In the genomic region with DNA sequence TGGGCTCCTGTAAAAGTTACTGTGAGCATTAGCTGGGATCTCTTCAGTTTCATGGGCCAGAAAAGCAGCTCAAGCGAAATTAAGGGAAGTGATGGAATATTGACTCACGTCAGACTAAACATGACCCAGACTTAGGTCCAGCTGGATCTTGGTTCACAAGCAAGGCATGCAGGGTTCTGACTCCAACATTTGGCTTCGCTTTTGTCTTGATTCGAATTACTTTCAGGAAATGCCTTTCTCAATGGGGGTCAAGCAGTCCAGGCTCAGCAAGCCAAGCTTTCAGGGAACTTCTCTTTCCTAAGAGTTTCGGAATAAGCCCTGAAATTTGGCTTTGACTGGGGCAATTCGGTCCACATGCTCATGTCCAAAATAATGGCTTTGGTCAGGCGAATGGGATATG, we compare ENCODE assay signal across 15 cellular contexts.
A peak's percentile ranks its signal among the peaks of the same experiment; 100 is the strongest.
DNase-seq lines count a peak whose midpoint lies in the region; ATAC-seq and TF ChIP-seq lines count a peak whose summit lies in the region.
"Had no signal": no experiment of that assay in that cellular context is flagged by ENCODE, and none has a peak within 500 bp of the region (broad histone marks: within the 10 kb centered on the region; RNA-seq: fewer than 3 reads in every experiment).

No MANE protein-coding gene starts in this region.

- DNase-seq in AG08396 (ENCODE audit: low spot score), result peak; percentile 72
- peak; percentile 62 for DNase-seq in HFFc6
- DNase-seq in mammary epithelial cell, result peak; percentile 1
- peak; percentile 3 for DNase-seq in medulla oblongata (ENCODE audit: extremely low spot score)
- DNase-seq in HAP-1 (ENCODE audit: low spot score in 2 of 2), result no peak
- no peak for DNase-seq in activated CD8-positive, alpha-beta memory T cell treated with anti-CD3 and anti-CD28 coated beads, Interleukin-2, amount 50 U/mL, for 48 hours
- DNase-seq: activated naive CD8-positive, alpha-beta T cell treated with anti-CD3 and anti-CD28 coated beads for 36 hours; DND-41; foreskin melanocyte; stimulated activated CD4-positive, alpha-beta T cell treated with anti-CD3 and anti-CD28 coated beads, Interleukin-2, amount 100 ng/mL, for 24 hours had no signal

- no peaks in the 10 kb centered on the region for H3K79me2 ChIP-seq in mammary epithelial cell (ENCODE audit: insufficient read depth, low read length)

- H3K4me1 ChIP-seq in mammary epithelial cell (ENCODE audit: insufficient read depth, low read length) (no peaks in the 10 kb centered on the region), HAP-1 (no peaks in the 10 kb centered on the region)

- H3K9ac ChIP-seq in mammary epithelial cell (ENCODE audit: insufficient read depth, low read length), result no peak overlapping the region

- BruUV-seq in mammary epithelial cell (replicated peaks; lab: Mats Ljungman, UMichigan), result no TSS peak

- intact Hi-C loops in mammary epithelial cell (cut with micrococcal nuclease), result no loop called here

- H3K27me3 ChIP-seq in mammary epithelial cell (ENCODE audit: insufficient read depth, low read length) (no peaks in the 10 kb centered on the region), HAP-1 (ENCODE audit: low read depth) (no peaks in the 10 kb centered on the region)

- no peak for TF ChIP-seq CTCF in HFFc6 (IDR thresholded peaks at IDR 0.05)
- no peak for TF ChIP-seq CTCF in mammary epithelial cell (conservative IDR thresholded peaks at IDR 0.05 in 1 of 2, IDR thresholded peaks at IDR 0.05 in 1 of 2; ENCODE audit: extremely low read depth in 1 of 2, insufficient read depth in 1 of 2, low read depth in 1 of 2, low read length in 2 of 2)

- H3K27ac ChIP-seq in mammary epithelial cell (ENCODE audit: insufficient read depth, low read depth, low read length), result no peak overlapping the region
- H3K27ac ChIP-seq: C4-2B had no signal

- in situ Hi-C loops in mammary epithelial cell (cut with MboI; ENCODE audit: low sequenced_read_pairs in 2 of 2), result no loop called here
- in situ Hi-C loops in HAP-1 (cut with MboI; ENCODE audit: low sequenced_read_pairs), result no loop called here

- no peaks in the 10 kb centered on the region; the same call in 1 of the 2 replicates for H3K27me3 Mint-ChIP-seq in HFFc6 (ENCODE audit: insufficient read depth)
- H3K27me3 Mint-ChIP-seq: activated naive CD8-positive, alpha-beta T cell treated with anti-CD3 and anti-CD28 coated beads for 36 hours; progenitor cell of endocrine pancreas had no signal

- no peaks in the 10 kb centered on the region for H4K20me1 ChIP-seq in mammary epithelial cell (ENCODE audit: insufficient read depth, low read length)

- H3K4me3 Mint-ChIP-seq in HFFc6, result peak overlapping the region; percentile 30
- H3K4me3 Mint-ChIP-seq: activated naive CD8-positive, alpha-beta T cell treated with anti-CD3 and anti-CD28 coated beads for 36 hours had no signal

- H3K4me3 ChIP-seq in mammary epithelial cell (replicated peaks in 1 of 3; ENCODE audit: insufficient read depth in 1 of 3, low read depth in 2 of 3, low read length in 3 of 3) (no peak overlapping the region), HAP-1 (no peak overlapping the region)

- peak overlapping the region; percentile 47 for H3K27ac Mint-ChIP-seq in HFFc6
- H3K27ac Mint-ChIP-seq: activated naive CD8-positive, alpha-beta T cell treated with anti-CD3 and anti-CD28 coated beads for 36 hours had no signal

- peaks cover 6% of the 10 kb centered on the region for H3K9me3 ChIP-seq in mammary epithelial cell (replicated peaks; ENCODE audit: insufficient read depth, low read length)
- no peaks in the 10 kb centered on the region for H3K9me3 ChIP-seq in HAP-1

- H3K9me3 Mint-ChIP-seq in HFFc6, result peaks cover 5% of the 10 kb centered on the region; the same call in 1 of the 2 replicates

- H3K36me3 ChIP-seq in mammary epithelial cell (ENCODE audit: insufficient read depth, low read length) (no peaks in the 10 kb centered on the region), HAP-1 (replicated peaks) (no peaks in the 10 kb centered on the region)

- H2AFZ ChIP-seq in mammary epithelial cell (ENCODE audit: low read depth, low read length), result no peak overlapping the region

- CTCF ChIA-PET in mammary epithelial cell (lab: Charles Lee; ENCODE audit: low non-redundant PET), result no interaction called here

- dilution Hi-C loops in mammary epithelial cell (cut with HindIII; ENCODE audit: low sequenced_read_pairs), result no loop called here

- WGBS in mammary epithelial cell (ENCODE audit: low coverage, missing lambda C conversion rate), result 39% methylated on average over 7 of the region's 7 CpGs

- H3K4me1 Mint-ChIP-seq in HFFc6 (ENCODE audit: low read depth), result peaks cover 42% of the 10 kb centered on the region
- H3K4me1 Mint-ChIP-seq: activated naive CD8-positive, alpha-beta T cell treated with anti-CD3 and anti-CD28 coated beads for 36 hours had no signal

- peaks cover 7% of the 10 kb centered on the region; the same call in 1 of the 2 replicates for H3K36me3 Mint-ChIP-seq in HFFc6 (ENCODE audit: low read depth)
- H3K36me3 Mint-ChIP-seq: activated naive CD8-positive, alpha-beta T cell treated with anti-CD3 and anti-CD28 coated beads for 36 hours had no signal

- no peak overlapping the region for H3K4me2 ChIP-seq in mammary epithelial cell (ENCODE audit: insufficient read depth, low read depth, low read length)

- ATAC-seq in activated CD4-positive, CD25-positive, alpha-beta regulatory T cell treated with anti-CD3 and anti-CD28 coated beads, Interleukin-2, amount 50 U/mL, for 24 hours, result no peak
- ATAC-seq in GM21526 (IDR thresholded peaks at IDR 0.05; ENCODE audit: low FRiP score, unreplicated experiment), result no peak
- ATAC-seq: SK-N-SH treated with all-trans-retinoic acid at 6 μM for 48 hours had no signal

Comparison
In these comparisons a context has a peak if more than half of its experiments do, and no peak if none do; other contexts are left out.
1. DNase-seq: peak in AG08396 (single experiment), HFFc6 (single experiment), mammary epithelial cell (single experiment) and medulla oblongata (single experiment); none in HAP-1 (0 of 2) and activated CD8-positive, alpha-beta memory T cell treated with anti-CD3 and anti-CD28 coated beads, Interleukin-2, amount 50 U/mL, for 48 hours (single experiment).